ENCODE assay signal across 9 cellular contexts in genomic region chr7:16918288-16918895, GRCh38. TPM values are rescaled to one million over a fixed set of nuclear protein-coding genes. Genes with fewer than 3 reads are reported as not detected.
DNase-seq lines count a peak whose midpoint lies in the region; ATAC-seq and FAIRE-seq lines count a peak whose summit lies in the region.
"Had no signal": no experiment of that assay in that cellular context is flagged by ENCODE, and none has a peak within 500 bp of the region (broad histone marks: within the 10 kb centered on the region; RNA-seq: fewer than 3 reads in every experiment).

No MANE protein-coding gene starts in this region.

- H3K27ac ChIP-seq in small intestine (ENCODE audit: low read depth in 1 of 2, low read length in 1 of 2): no peak overlapping the region
- H3K27ac ChIP-seq: BLaER1 treated with 17β-estradiol and CSF1 and Interleukin-3, amounts not matched to agents 10 nM and 100 nM had no signal

- H3K4me1 ChIP-seq in small intestine (ENCODE audit: control insufficient read depth in 2 of 2, insufficient read depth in 1 of 2, low read depth in 1 of 2, low read length in 1 of 2): peaks cover 2 to 7% of the 10 kb centered on the region in 2 donors

- FAIRE-seq in small intestine (lab: Jason Lieb, UNC): no peak

- WGBS in small intestine, 3 donors: 48 to 51% (median 49%) methylated on average over 6 of the region's 6 CpGs

- no peaks in the 10 kb centered on the region for H3K36me3 ChIP-seq in small intestine (ENCODE audit: control insufficient read depth in 2 of 2, insufficient read depth in 2 of 2, low read length in 2 of 2)
- H3K36me3 ChIP-seq: BLaER1 treated with 17β-estradiol and CSF1 and Interleukin-3, amounts not matched to agents 10 nM and 100 nM had no signal

- H3K4me3 ChIP-seq in small intestine (ENCODE audit: low read depth in 1 of 2, low read length in 2 of 2): no peak overlapping the region
- H3K4me3 ChIP-seq: BLaER1 treated with 17β-estradiol and CSF1 and Interleukin-3, amounts not matched to agents 10 nM and 100 nM had no signal

- H3K27me3 ChIP-seq in small intestine (ENCODE audit: control insufficient read depth in 2 of 2, insufficient read depth in 2 of 2, low read length in 2 of 2): no peaks in the 10 kb centered on the region
- H3K27me3 ChIP-seq: BLaER1 treated with 17β-estradiol and CSF1 and Interleukin-3, amounts not matched to agents 10 nM and 100 nM had no signal

- no peaks in the 10 kb centered on the region for H3K9me3 ChIP-seq in small intestine (ENCODE audit: control insufficient read depth, low read depth)

- DNase-seq in NCI-H1417 (lab: John Stamatoyannopoulos, UW) (peak; percentile 50 to 79 (median 62)), NCI-H1417 treated with DMSO at 0.1 percent for 48 hours (lab: John Stamatoyannopoulos, UW) (no peak), Kasumi-1 (lab: John Stamatoyannopoulos, UW) (peak; percentile 11 to 32), SKM-1 treated with dmso at 0.1 percent for 144 hours (lab: John Stamatoyannopoulos, UW; ENCODE audit: unreplicated experiment) (peak; percentile 50), fibroblast of the conjunctiva (ENCODE audit: low read depth) (peak; percentile 21), small intestine (peak; percentile 53)

- ATAC-seq in HG02571 (IDR thresholded peaks at IDR 0.05; ENCODE audit: unreplicated experiment): no peak
- no peak for ATAC-seq in GM21528 (IDR thresholded peaks at IDR 0.05; ENCODE audit: low FRiP score, unreplicated experiment)

RNA-seq across cellular contexts. Expression of gene AGR3, which starts 36.6 kb away (rescaled TPM):
- polyA plus RNA-seq in small intestine: 100 to 1,000 TPM; 215 to 509 (median 251) TPM
